Comparison of ENCODE assay signal across 19 cellular contexts in genomic region chr7:28152594-28152993, GRCh38. TPM values are rescaled to one million over a fixed set of nuclear protein-coding genes. Genes with fewer than 3 reads are reported as not detected.
A peak's percentile ranks its signal among the peaks of the same experiment; 100 is the strongest.
DNase-seq lines count a peak whose midpoint lies in the region; ATAC-seq lines count a peak whose summit lies in the region.
"Had no signal": no experiment of that assay in that cellular context is flagged by ENCODE, and none has a peak within 500 bp of the region (broad histone marks: within the 10 kb centered on the region; RNA-seq: fewer than 3 reads in every experiment).

No MANE protein-coding gene starts in this region.

- H3K36me3 Mint-ChIP-seq in CD8-positive, alpha-beta memory T cell = peaks cover 0 to 4% (median 1%) of the 10 kb centered on the region in 3 donors
- H3K36me3 Mint-ChIP-seq in T-cell = peaks cover 10% of the 10 kb centered on the region
- H3K36me3 Mint-ChIP-seq: type B pancreatic cell had no signal

- peak overlapping the region in 7 of 8 donors; percentile 2 to 85 (median 71) for H3K27ac Mint-ChIP-seq in CD8-positive, alpha-beta memory T cell
- H3K27ac Mint-ChIP-seq in T-cell = peak overlapping the region; percentile 9 to 58
- H3K27ac Mint-ChIP-seq: type B pancreatic cell had no signal

- no peak overlapping the region for H3K27ac ChIP-seq in BLaER1
- no peak overlapping the region for H3K27ac ChIP-seq in CD8-positive, alpha-beta memory T cell (ENCODE audit: low read depth, low read length)
- peak overlapping the region; percentile 38 for H3K27ac ChIP-seq in epithelial cell of prostate
- H3K27ac ChIP-seq: adrenal gland, ovary had no signal

- peak overlapping the region; percentile 25 for H3K4me2 ChIP-seq in BLaER1

- H3K27me3 ChIP-seq in BLaER1 (no peaks in the 10 kb centered on the region), MG63 (no peaks in the 10 kb centered on the region)
- H3K27me3 ChIP-seq in CD8-positive, alpha-beta memory T cell (ENCODE audit: insufficient read depth, low read length, poor library complexity, severe bottlenecking) = no peaks in the 10 kb centered on the region
- H3K27me3 ChIP-seq: adrenal gland, BE2C, ovary had no signal

- POLR2A ChIA-PET in CD8-positive, alpha-beta memory T cell (lab: Charles Lee) = no interaction called here
- POLR2A ChIA-PET in T-cell (lab: Charles Lee) = interaction anchor here in 1 of 2 donors (1.0 kb wide), 1 partner anchor 9 kb away, joined by 4 read pairs; no protein-coding TSS in a partner anchor

- H3K9ac ChIP-seq in BLaER1 = no peak overlapping the region

- H3K9me3 Mint-ChIP-seq in CD8-positive, alpha-beta memory T cell = no peaks in the 10 kb centered on the region
- no peaks in the 10 kb centered on the region for H3K9me3 Mint-ChIP-seq in T-cell
- H3K9me3 Mint-ChIP-seq: type B pancreatic cell had no signal

- H3K36me3 ChIP-seq in BLaER1 (no peaks in the 10 kb centered on the region), MG63 (peaks cover 2% of the 10 kb centered on the region; the same call in 1 of the 2 replicates)
- no peaks in the 10 kb centered on the region for H3K36me3 ChIP-seq in CD8-positive, alpha-beta memory T cell (ENCODE audit: insufficient read depth, low read length)
- H3K36me3 ChIP-seq: adrenal gland, BE2C, ovary had no signal

- H3K4me1 ChIP-seq in BLaER1 = peaks cover 62% of the 10 kb centered on the region
- H3K4me1 ChIP-seq in CD8-positive, alpha-beta memory T cell (ENCODE audit: insufficient read depth, low read length) = peaks cover 19% of the 10 kb centered on the region

- no peak for DNase-seq in CD8-positive, alpha-beta memory T cell
- DNase-seq in T-cell = no peak
- DNase-seq in epithelial cell of prostate (ENCODE audit: low read depth, low spot score) = no peak
- no peak for DNase-seq in C1 segment of cervical spinal cord (lab: John Stamatoyannopoulos, UW)
- DNase-seq in NOMO-1 (lab: John Stamatoyannopoulos, UW; ENCODE audit: unreplicated experiment in 2 of 2) = no peak
- DNase-seq in MG63 = no peak
- DNase-seq: activated CD4-positive, CD25-positive, alpha-beta regulatory T cell; activated CD8-positive, alpha-beta memory T cell treated with anti-CD3 and anti-CD28 coated beads, Interleukin-2, amount 50 U/mL, for 4 hours; adrenal gland; BE2C; caudate nucleus; DMS79 treated with DMSO at 0.1 percent for 48 hours; left colon; MV-4-11; NCI-H526 treated with DMSO at 0.1 percent for 48 hours; ovary had no signal

- peak overlapping the region in 6 of 7 donors; percentile 2 to 71 (median 41) for H3K4me3 Mint-ChIP-seq in CD8-positive, alpha-beta memory T cell
- H3K4me3 Mint-ChIP-seq in T-cell = peak overlapping the region in 1 of 3 donors; percentile 55
- H3K4me3 Mint-ChIP-seq: type B pancreatic cell had no signal

- no peak for ATAC-seq in T-cell (replicated peaks in 1 of 4)
- ATAC-seq in GM18873 (IDR thresholded peaks at IDR 0.05; ENCODE audit: low FRiP score, unreplicated experiment) = no peak
- ATAC-seq: left colon had no signal

- H3K27me3 Mint-ChIP-seq in CD8-positive, alpha-beta memory T cell = no peaks in the 10 kb centered on the region
- no peaks in the 10 kb centered on the region for H3K27me3 Mint-ChIP-seq in T-cell
- H3K27me3 Mint-ChIP-seq: type B pancreatic cell had no signal

- peaks cover 41 to 65% (median 62%) of the 10 kb centered on the region in 3 donors for H3K4me1 Mint-ChIP-seq in CD8-positive, alpha-beta memory T cell
- H3K4me1 Mint-ChIP-seq in T-cell = peaks cover 32 to 68% (median 33%) of the 10 kb centered on the region in 3 donors

- CTCF ChIA-PET in CD8-positive, alpha-beta memory T cell (lab: Charles Lee) = interaction anchor here (1.0 kb wide), 1 partner anchor 56 kb away, joined by 3 read pairs; no protein-coding TSS in a partner anchor
- CTCF ChIA-PET in T-cell (lab: Charles Lee) = no interaction called here

- H3K9me3 ChIP-seq in BLaER1 (no peaks in the 10 kb centered on the region), MG63 (no peaks in the 10 kb centered on the region)
- H3K9me3 ChIP-seq in CD8-positive, alpha-beta memory T cell (ENCODE audit: low read length) = no peaks in the 10 kb centered on the region
- H3K9me3 ChIP-seq: adrenal gland, BE2C, ovary had no signal

- H3K4me3 ChIP-seq in BLaER1 (no peak overlapping the region), MG63 (no peak overlapping the region)
- H3K4me3 ChIP-seq in CD8-positive, alpha-beta memory T cell (ENCODE audit: low read length) = no peak overlapping the region
- H3K4me3 ChIP-seq: adrenal gland, ovary had no signal

- H4K20me1 ChIP-seq in BLaER1 = no peaks in the 10 kb centered on the region

RNA-seq across cellular contexts. Expression of gene JAZF1, which starts 28.0 kb away (rescaled TPM):
- 1 to 10 TPM; 3.2 to 4.9 TPM for total RNA-seq in CD8-positive, alpha-beta memory T cell
- polyA plus RNA-seq in CD8-positive, alpha-beta memory T cell = 5.1 TPM
- total RNA-seq in T-cell = 10 to 100 TPM in 4 of 5 donors, 1 to 10 TPM in 1; 9.6 to 22.1 (median 15.9) TPM
- 5.7 and 7.6 TPM in 2 replicates for total RNA-seq in MG63 (2014; rRNA removed; shearing (Covaris generic); ENCODE audit: low replicate concordance)
